In the genomic region with DNA sequence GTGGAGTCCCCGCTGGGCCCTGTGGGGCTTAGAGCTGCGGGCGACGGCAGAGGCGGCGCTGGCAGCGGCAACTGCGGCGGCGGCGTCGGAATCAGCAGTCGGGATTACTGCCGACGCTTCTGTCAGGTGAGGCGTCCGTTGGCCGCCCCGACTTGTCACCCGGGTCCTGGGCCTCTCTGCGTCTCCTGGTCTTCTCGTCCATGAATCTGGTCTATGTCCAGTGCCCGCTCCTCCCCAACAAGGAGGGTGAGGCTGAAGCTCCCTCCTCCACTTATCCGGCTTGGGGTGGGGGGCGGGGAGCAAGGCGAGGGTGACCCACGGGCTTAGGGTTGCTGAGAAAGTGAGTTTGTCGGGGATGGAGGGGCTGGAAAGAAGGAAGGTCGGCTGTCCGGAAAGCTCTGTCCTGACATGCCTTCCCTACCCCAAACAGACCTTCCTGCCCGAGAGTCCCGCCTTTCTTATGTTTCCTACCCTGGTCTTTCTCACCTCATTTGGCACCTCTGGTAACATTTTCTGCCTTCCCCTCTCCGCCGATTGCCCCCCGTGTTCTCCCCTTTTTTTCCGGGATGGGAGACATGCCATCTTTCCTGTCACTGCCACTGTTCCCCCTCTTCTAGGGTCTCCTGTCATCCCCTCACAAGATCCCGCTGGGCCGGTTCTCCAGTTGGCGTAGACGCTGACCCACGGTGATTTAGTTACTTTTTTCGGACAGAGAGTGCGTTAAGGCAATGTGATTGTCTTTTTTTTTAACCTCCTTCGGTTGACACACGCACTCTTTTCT, we compare ENCODE assay signal across 8 cellular contexts. TPM values are rescaled to one million over a fixed set of nuclear protein-coding genes. Genes with fewer than 3 reads are reported as not detected.
A peak's percentile ranks its signal among the peaks of the same experiment; 100 is the strongest.
DNase-seq lines count a peak whose midpoint lies in the region; ATAC-seq, FAIRE-seq and TF ChIP-seq lines count a peak whose summit lies in the region.

No MANE protein-coding gene starts in this region.

- ATAC-seq in GM21528 (IDR thresholded peaks at IDR 0.05; ENCODE audit: low FRiP score, unreplicated experiment): peak; percentile 14
- ATAC-seq in stimulated activated naive CD8-positive, alpha-beta T cell treated with anti-CD3 and anti-CD28 coated beads, Interleukin-15, amount 100 ng/mL, for 72 hours: peak; percentile 26
- no peak for ATAC-seq in GM21825 (IDR thresholded peaks at IDR 0.05; ENCODE audit: unreplicated experiment)

- DNase-seq in GM12864 (ENCODE audit: low read depth): no peak
- no peak for DNase-seq in LNCaP clone FGC (ENCODE audit: low read depth)
- peak; percentile 47 for DNase-seq in kidney
- DNase-seq in stimulated activated naive CD8-positive, alpha-beta T cell treated with anti-CD3 and anti-CD28 coated beads, Interleukin-15, amount 100 ng/mL, for 72 hours: peak; percentile 2 to 10
- no peak for DNase-seq in EL

- intact Hi-C loops in kidney (cut with DNase I): no loop called here

- H3K4me3 ChIP-seq in GM12864 (ENCODE audit: low read depth, low read length) (peak overlapping the region; percentile 100), LNCaP clone FGC (ENCODE audit: low read depth, low read length) (peak overlapping the region; percentile 97), kidney (ENCODE audit: low read length in 2 of 2) (peak overlapping the region; percentile 87 to 96)

- FAIRE-seq in kidney (lab: Jason Lieb, UNC): no peak

- H3K27ac Mint-ChIP-seq in brain: peak overlapping the region; percentile 89 to 99 (median 97)
- peak overlapping the region; percentile 94 to 97 for H3K27ac Mint-ChIP-seq in stimulated activated naive CD8-positive, alpha-beta T cell treated with anti-CD3 and anti-CD28 coated beads, Interleukin-15, amount 100 ng/mL, for 72 hours

- peak overlapping the region; percentile 89 to 96 for H3K27ac ChIP-seq in kidney (ENCODE audit: low read depth in 2 of 2, low read length in 2 of 2)

- H3K9me3 ChIP-seq in kidney (ENCODE audit: control insufficient read depth in 1 of 2, low read length in 2 of 2): no peaks in the 10 kb centered on the region

- peaks cover 0 to 5% (median 0%) of the 10 kb centered on the region in 5 experiments for H3K9me3 Mint-ChIP-seq in brain
- H3K9me3 Mint-ChIP-seq in stimulated activated naive CD8-positive, alpha-beta T cell treated with anti-CD3 and anti-CD28 coated beads, Interleukin-15, amount 100 ng/mL, for 72 hours: no peaks in the 10 kb centered on the region

- H3K4me3 Mint-ChIP-seq in brain: peak overlapping the region; percentile 90 to 99 (median 97)
- peak overlapping the region; percentile 96 to 98 for H3K4me3 Mint-ChIP-seq in stimulated activated naive CD8-positive, alpha-beta T cell treated with anti-CD3 and anti-CD28 coated beads, Interleukin-15, amount 100 ng/mL, for 72 hours

- peaks cover 5 to 13% of the 10 kb centered on the region in 2 donors for H3K36me3 ChIP-seq in kidney (ENCODE audit: control insufficient read depth in 1 of 2, insufficient read depth in 2 of 2, low read length in 2 of 2)

- H3K4me1 Mint-ChIP-seq in brain: peaks cover 68% of the 10 kb centered on the region
- peaks cover 40% of the 10 kb centered on the region for H3K4me1 Mint-ChIP-seq in stimulated activated naive CD8-positive, alpha-beta T cell treated with anti-CD3 and anti-CD28 coated beads, Interleukin-15, amount 100 ng/mL, for 72 hours

- H3K9ac ChIP-seq in kidney (ENCODE audit: low read length in 2 of 2): peak overlapping the region; percentile 3 to 93

- peaks cover 3 to 17% of the 10 kb centered on the region in 2 donors for H3K4me1 ChIP-seq in kidney (ENCODE audit: control insufficient read depth in 1 of 2, insufficient read depth in 1 of 2, low read depth in 1 of 2, low read length in 2 of 2)

- H3K36me3 Mint-ChIP-seq in brain: peaks cover 43% of the 10 kb centered on the region

- peaks cover 4% of the 10 kb centered on the region for H3K27me3 Mint-ChIP-seq in brain
- no peaks in the 10 kb centered on the region for H3K27me3 Mint-ChIP-seq in stimulated activated naive CD8-positive, alpha-beta T cell treated with anti-CD3 and anti-CD28 coated beads, Interleukin-15, amount 100 ng/mL, for 72 hours

- TF ChIP-seq CTCF in GM12864 (IDR thresholded peaks at IDR 0.05; ENCODE audit: low read depth, low read length, missing control alignments): no peak
- TF ChIP-seq CTCF in LNCaP clone FGC (IDR thresholded peaks at IDR 0.05; ENCODE audit: control insufficient read depth, extremely low read depth, insufficient read depth): no peak
- no peak for TF ChIP-seq CTCF in brain (conservative IDR thresholded peaks at IDR 0.05)
- no peak for TF ChIP-seq CTCF in kidney (IDR thresholded peaks at IDR 0.05; ENCODE audit: borderline replicate concordance, extremely low read depth, insufficient read depth)

RNA-seq across cellular contexts. Expression of a gene that starts 0.5 kb away (rescaled TPM):
- polyA plus RNA-seq in brain (ENCODE audit: insufficient read depth, low read depth, low replicate concordance): 2.2 TPM
- 16.0 TPM for total RNA-seq in kidney
- 3.0 TPM for polyA plus RNA-seq in kidney (ENCODE audit: insufficient read depth, low read depth, low replicate concordance)

RNA-seq across cellular contexts. Expression of a gene that starts 0.8 kb away (rescaled TPM):
- polyA plus RNA-seq in brain (ENCODE audit: insufficient read depth, low read depth, low replicate concordance): 36.3 TPM
- total RNA-seq in kidney: 66.1 TPM
- polyA plus RNA-seq in kidney (ENCODE audit: insufficient read depth, low read depth, low replicate concordance): 29.2 TPM

Comparison
In these comparisons a context has a peak if more than half of its experiments do, and no peak if none do; other contexts are left out.
1. DNase-seq: peak in kidney (single experiment) and stimulated activated naive CD8-positive, alpha-beta T cell treated with anti-CD3 and anti-CD28 coated beads, Interleukin-15, amount 100 ng/mL, for 72 hours (2 of 2); none in GM12864 (single experiment), LNCaP clone FGC (single experiment) and EL (single experiment).
2. Peak in every context shown above with its lines, with median percentiles within 50 percentile points of each other: H3K4me3 ChIP-seq.